2 cellular contexts compared by ENCODE assay signal in genomic region chr2:202118168-202118567, GRCh38.
TF ChIP-seq lines count a peak whose summit lies in the region.

No MANE protein-coding gene starts in this region.

TF ChIP-seq in IMR-90, 13 proteins besides CTCF, POLR2A, EP300 and RAD21:
- TF ChIP-seq RCOR1 (IDR thresholded peaks at IDR 0.05; ENCODE audit: insufficient replicate concordance, low read length) (no peak), RFX5 (IDR thresholded peaks at IDR 0.05; ENCODE audit: low read depth, low read length) (no peak), MAZ (IDR thresholded peaks at IDR 0.05; ENCODE audit: borderline replicate concordance, low read depth, low read length) (no peak), CEBPB (IDR thresholded peaks at IDR 0.05; ENCODE audit: low read depth, low read length) (no peak), MXI1 (IDR thresholded peaks at IDR 0.05; ENCODE audit: borderline replicate concordance, low read depth, low read length) (no peak), USF2 (IDR thresholded peaks at IDR 0.05; ENCODE audit: low read depth, low read length) (no peak), FOS (IDR thresholded peaks at IDR 0.05; ENCODE audit: low read depth, low read length) (no peak), NFE2L2 (IDR thresholded peaks at IDR 0.05; ENCODE audit: low read depth, low read length) (no peak), CHD1 (IDR thresholded peaks at IDR 0.05; ENCODE audit: low read depth, low read length) (no peak), SMC3 (IDR thresholded peaks at IDR 0.05; ENCODE audit: low read depth, low read length) (no peak)
TF ChIP-seq in IMR-90: peak in this region for 0.

TF ChIP-seq in endothelial cell of umbilical vein, 7 proteins besides CTCF, POLR2A, EP300 and RAD21:
- no peak for TF ChIP-seq GATA2 (IDR thresholded peaks at IDR 0.05; ENCODE audit: insufficient read depth, insufficient read length, low read depth, low read length)
- no peak for TF ChIP-seq JUN (IDR thresholded peaks at IDR 0.05; ENCODE audit: borderline replicate concordance, insufficient read depth, insufficient read length, low read depth)
- TF ChIP-seq MYC (IDR thresholded peaks at IDR 0.05; ENCODE audit: low read depth, low read length), result no peak
- TF ChIP-seq FOS (IDR thresholded peaks at IDR 0.05; ENCODE audit: borderline replicate concordance, insufficient read depth, low read length), result no peak
- no peak for TF ChIP-seq POLR2AphosphoS5 (IDR thresholded peaks at IDR 0.05; ENCODE audit: insufficient read depth, low read depth, low read length)
- TF ChIP-seq MAX (IDR thresholded peaks at IDR 0.05; ENCODE audit: insufficient read depth, insufficient read length), result no peak
- TF ChIP-seq EZH2 (IDR thresholded peaks at IDR 0.05; ENCODE audit: borderline replicate concordance, low read depth, low read length, severe bottlenecking), result no peak
